8 cellular contexts compared by ENCODE assay signal in the genomic region with DNA sequence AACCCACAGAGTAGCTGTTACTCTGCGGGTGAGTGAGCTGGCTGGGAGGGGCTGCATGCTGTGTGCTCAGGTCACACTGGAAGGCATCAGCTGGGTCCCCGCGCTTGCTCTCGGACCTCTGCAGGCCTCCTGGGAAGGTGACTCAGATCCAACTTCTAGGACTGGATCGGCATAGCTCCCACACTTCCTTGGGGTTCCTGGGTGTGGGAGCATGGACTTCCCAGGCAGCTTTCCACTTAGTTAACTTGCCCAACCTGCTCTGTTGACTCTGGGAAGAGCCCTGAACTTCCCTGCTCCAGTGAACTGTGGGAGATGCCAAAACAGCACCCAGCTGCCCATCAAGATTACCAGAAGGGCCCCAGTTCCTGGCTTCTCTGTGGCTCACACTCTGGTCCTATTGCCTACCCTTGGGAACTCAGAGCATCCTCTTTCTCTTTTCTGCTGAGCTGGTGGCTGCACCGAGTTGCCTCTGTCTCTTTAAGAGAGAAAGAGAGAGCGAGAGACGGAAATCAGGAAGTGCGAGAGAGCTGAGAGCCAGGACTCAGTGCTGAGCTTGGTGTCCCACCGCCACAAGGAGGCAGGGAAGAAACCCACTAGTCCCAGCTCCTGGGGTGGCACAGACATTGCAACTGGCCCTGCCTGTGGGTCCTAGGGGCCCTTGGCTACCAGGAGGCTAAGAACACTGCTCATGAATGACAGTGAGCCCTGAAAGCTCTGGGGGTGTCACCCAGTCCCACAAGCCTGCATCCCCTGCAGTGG. TPM values are rescaled to one million over a fixed set of nuclear protein-coding genes. Genes with fewer than 3 reads are reported as not detected.
DNase-seq lines count a peak whose midpoint lies in the region; ATAC-seq, FAIRE-seq and TF ChIP-seq lines count a peak whose summit lies in the region.

A gene (plus strand): TSS at position 544 of the 759 bp plus-strand sequence. CDS start 2,752 bp downstream, outside the sequence.

- TF ChIP-seq CTCF in A673 (conservative IDR thresholded peaks at IDR 0.05; ENCODE audit: low read depth, low read length) (peak; percentile 43), transverse colon (IDR thresholded peaks at IDR 0.05) (peak; percentile 24 to 58 (median 35))

- DNase-seq in A673 (ENCODE audit: low spot score) (peak; percentile 71), GM12891 (ENCODE audit: insufficient read length, low spot score) (peak; percentile 64), NCI-H460 (ENCODE audit: extremely low read depth, low read depth) (peak; percentile 60), transverse colon (peak; percentile 77)

- intact Hi-C loops in A673 (cut with micrococcal nuclease; ENCODE audit: unreplicated experiment) = loop anchor here (10.0 kb wide), 1 partner anchor 515 kb away; no protein-coding TSS in a partner anchor
- intact Hi-C loops in transverse colon (cut with DNase I; ENCODE audit: low total_unique reads) = no loop called here

- H3K27me3 ChIP-seq in A673 (replicated peaks; ENCODE audit: insufficient read depth, low read depth, low read length, poor library complexity) = no peaks in the 10 kb centered on the region
- no peaks in the 10 kb centered on the region for H3K27me3 ChIP-seq in esophagus (ENCODE audit: control insufficient read depth in 1 of 2, insufficient read depth in 2 of 2, low read length in 2 of 2)
- H3K27me3 ChIP-seq in mucosa of rectum (ENCODE audit: control insufficient read depth in 2 of 2, insufficient read depth in 2 of 2, low read length in 2 of 2) = no peaks in the 10 kb centered on the region
- H3K27me3 ChIP-seq in transverse colon = no peaks in the 10 kb centered on the region

- H3K27ac ChIP-seq in A673 (ENCODE audit: low read depth, low read length, poor library complexity, severe bottlenecking) = peak within 1 kb of the TSS; percentile 42
- H3K27ac ChIP-seq in esophagus (ENCODE audit: low read depth in 2 of 2, low read length in 1 of 2) = peak within 1 kb of the TSS; percentile 71 to 87
- H3K27ac ChIP-seq in mucosa of rectum (ENCODE audit: low read depth in 2 of 2, low read length in 2 of 2) = peak within 1 kb of the TSS; percentile 45 to 74
- H3K27ac ChIP-seq in transverse colon = peak within 1 kb of the TSS; percentile 73 to 85 (median 78)

- CTCF ChIA-PET in A673 (lab: Charles Lee) = interaction anchor here (1.2 to 2.2 kb wide), 2 partner anchors 9 to 10 kb away, joined by 3 to 15 read pairs; no protein-coding TSS in a partner anchor
- CTCF ChIA-PET in activated CD8-positive, alpha-beta memory T cell treated with anti-CD3 and anti-CD28 coated beads for 36 hours (lab: Charles Lee) = interaction anchor here (1.0 to 2.9 kb wide), 11 partner anchors 8 to 204 kb away, joined by 3 to 21 read pairs (median 4); no protein-coding TSS in a partner anchor

- H3K4me1 ChIP-seq in A673 (ENCODE audit: insufficient read depth, low read length, poor library complexity, severe bottlenecking) = peaks cover 33% of the 10 kb centered on the region
- H3K4me1 ChIP-seq in esophagus (ENCODE audit: control insufficient read depth in 2 of 2, insufficient read depth in 2 of 2, low read length in 1 of 2) = peaks cover 9 to 21% of the 10 kb centered on the region in 2 donors
- H3K4me1 ChIP-seq in mucosa of rectum (ENCODE audit: control insufficient read depth in 2 of 2, insufficient read depth in 2 of 2, low read length in 2 of 2) = peaks cover 21 to 31% of the 10 kb centered on the region in 2 donors
- H3K4me1 ChIP-seq in transverse colon = peaks cover 6 to 37% (median 24%) of the 10 kb centered on the region in 4 donors

- in situ Hi-C loops in transverse colon (cut with MboI; ENCODE audit: low pct_ligation_motif_present in 1 of 4, low pct_unique_long_range_greater_than_20kb in 1 of 4, low sequenced_read_pairs in 3 of 4) = no loop called here

- POLR2A ChIA-PET in A673 (lab: Charles Lee; ENCODE audit: low non-redundant PET) = interaction anchor here (0.5 to 0.6 kb wide), 2 partner anchors 20 to 142 kb away, joined by 3 to 34 read pairs; a partner anchor contains a TSS
- POLR2A ChIA-PET in activated CD8-positive, alpha-beta memory T cell treated with anti-CD3 and anti-CD28 coated beads for 36 hours (lab: Charles Lee) = interaction anchor here (0.5 to 2.0 kb wide), 11 partner anchors 8 to 327 kb away, joined by 3 to 7 read pairs (median 3); no protein-coding TSS in a partner anchor

- ATAC-seq in HG02798 (IDR thresholded peaks at IDR 0.05; ENCODE audit: poor library complexity, unreplicated experiment) = peak; percentile 69

- WGBS in esophagus, 2 donors = 7 to 8% methylated on average over 10 of the region's 10 CpGs
- 0 to 5% methylated on average over 3 to 10 of the region's 10 CpGs for WGBS in transverse colon (ENCODE audit: low coverage in 1 of 2), 2 donors

- H3K4me3 ChIP-seq in A673 (ENCODE audit: low read depth, low read length, poor library complexity, severe bottlenecking) (peak within 1 kb of the TSS; percentile 47), esophagus (ENCODE audit: low read depth in 1 of 2, low read length in 2 of 2) (peak within 1 kb of the TSS; percentile 73 to 77), mucosa of rectum (ENCODE audit: low read length in 2 of 2) (peak within 1 kb of the TSS; percentile 87 to 98), transverse colon (peak within 1 kb of the TSS; percentile 50 to 75 (median 63))

- peak within 1 kb of the TSS; percentile 60 to 89 for H3K9ac ChIP-seq in mucosa of rectum (ENCODE audit: low read depth in 1 of 2, low read length in 2 of 2)

- TF ChIP-seq EP300 in transverse colon (IDR thresholded peaks at IDR 0.05; ENCODE audit: low read depth) = no peak

- no peaks in the 10 kb centered on the region for H3K36me3 ChIP-seq in A673 (ENCODE audit: insufficient read depth, low read length, poor library complexity, severe bottlenecking)
- H3K36me3 ChIP-seq in esophagus (ENCODE audit: control insufficient read depth in 2 of 2, insufficient read depth in 2 of 2, low read length in 1 of 2) = peaks cover 4 to 8% of the 10 kb centered on the region in 2 donors
- H3K36me3 ChIP-seq in mucosa of rectum (ENCODE audit: control insufficient read depth in 2 of 2, insufficient read depth in 2 of 2, low read length in 2 of 2) = peaks cover 10% of the 10 kb centered on the region in 2 donors
- no peaks in the 10 kb centered on the region for H3K36me3 ChIP-seq in transverse colon

- no peaks in the 10 kb centered on the region for H3K9me3 ChIP-seq in A673 (ENCODE audit: low read depth, low read length, poor library complexity, severe bottlenecking)
- no peaks in the 10 kb centered on the region for H3K9me3 ChIP-seq in esophagus (ENCODE audit: control insufficient read depth in 2 of 2, insufficient read depth in 1 of 2, low read depth in 1 of 2, low read length in 1 of 2)
- H3K9me3 ChIP-seq in mucosa of rectum (ENCODE audit: control insufficient read depth in 2 of 2, low read length in 2 of 2) = no peaks in the 10 kb centered on the region
- H3K9me3 ChIP-seq in transverse colon = no peaks in the 10 kb centered on the region

- BruUV-seq in A673 (replicated peaks; lab: Mats Ljungman, UMichigan) = no TSS peak

- FAIRE-seq in GM12891 (lab: Jason Lieb, UNC) = peak; percentile 13

- no peak for TF ChIP-seq POLR2A in GM12891 (IDR thresholded peaks at IDR 0.05; ENCODE audit: low read depth, low read length)
- TF ChIP-seq POLR2A in transverse colon (IDR thresholded peaks at IDR 0.05) = peak; percentile 48

TF ChIP-seq in GM12891, 5 proteins besides CTCF, POLR2A, EP300 and RAD21:
- TF ChIP-seq PAX5 (IDR thresholded peaks at IDR 0.05; ENCODE audit: insufficient read depth, low read length, severe bottlenecking) (no peak), SPI1 (IDR thresholded peaks at IDR 0.05; ENCODE audit: low read depth, low read length) (peak; percentile 91), POLR2AphosphoS5 (IDR thresholded peaks at IDR 0.05; ENCODE audit: low read depth, low read length) (no peak; the same call in 1 of the 2 replicates), POU2F2 (IDR thresholded peaks at IDR 0.05; ENCODE audit: low read depth, low read length) (no peak), TAF1 (IDR thresholded peaks at IDR 0.05; ENCODE audit: low read depth, low read length) (no peak)

RNA-seq across cellular contexts. Expression of the gene that starts here (rescaled TPM):
- total RNA-seq in A673 (2021) (2.3 and 2.9 TPM in 2 replicates), transverse colon (10 to 100 TPM; 13.8 to 77.4 (median 17.8) TPM)
- polyA plus RNA-seq in GM12891 (2012; ENCODE audit: low read depth, missing spikeins) = 12.4 TPM
- total RNA-seq in NCI-H460 (2014; rRNA removed; shearing (Covaris generic)) = 1.6 and 2.5 TPM in 2 replicates
- polyA plus RNA-seq in NCI-H460 (2014; cell fraction: nucleus; rRNA removed) = 5.1 and 7.9 TPM in 2 replicates
- 10 to 100 TPM; 15.3 to 16.9 TPM for total RNA-seq in activated CD8-positive, alpha-beta memory T cell treated with anti-CD3 and anti-CD28 coated beads for 36 hours
- 1 to 10 TPM; 9.5 to 9.9 TPM for polyA plus RNA-seq in esophagus

Comparison
In these comparisons a context has a peak if more than half of its experiments do, and no peak if none do; other contexts are left out.
1. Peak in every context shown above with its lines: DNase-seq, ATAC-seq, H3K4me3 ChIP-seq and H3K27ac ChIP-seq.